ENCODE assay signal across 8 cellular contexts in the genomic region with DNA sequence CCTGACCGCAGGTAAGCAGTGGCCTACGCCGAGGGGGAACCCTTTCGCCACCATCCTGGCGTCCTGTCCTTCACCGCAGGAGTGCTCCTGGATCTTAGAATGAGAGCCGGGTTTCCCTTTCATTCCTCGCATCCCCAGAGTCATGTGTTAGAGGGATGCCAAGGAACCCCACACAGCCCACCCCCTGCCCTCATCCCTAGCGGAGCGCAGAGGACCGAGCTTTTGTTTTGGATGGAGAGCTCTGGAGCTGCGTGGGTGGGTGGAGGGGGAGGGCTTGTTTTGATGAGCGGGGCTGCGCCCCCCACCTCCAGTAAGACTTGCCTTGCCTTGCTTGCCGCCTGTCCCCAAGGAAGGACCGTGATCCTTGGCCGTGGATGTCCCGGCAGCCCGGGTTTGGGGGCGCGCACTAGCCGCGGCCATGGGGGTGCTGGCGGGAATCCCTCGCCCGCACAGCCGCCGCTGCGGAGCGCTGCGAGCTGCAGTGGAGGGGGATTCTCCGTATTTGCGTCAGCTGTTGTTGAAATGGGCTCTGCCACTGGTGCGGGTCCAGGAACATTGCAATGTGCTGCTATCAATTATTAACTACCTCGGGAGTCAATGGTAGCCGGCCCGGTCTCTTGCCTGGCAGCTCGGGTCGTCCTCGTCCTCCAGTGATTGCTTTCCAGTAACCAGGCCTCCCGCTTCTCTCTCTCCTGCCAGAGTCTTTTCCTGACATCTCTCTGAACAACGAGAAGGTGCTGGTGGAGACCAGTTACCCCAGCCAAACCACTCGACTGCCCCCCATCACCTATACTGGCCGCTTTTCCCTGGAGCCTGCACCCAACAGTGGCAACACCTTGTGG. TPM values are rescaled to one million over a fixed set of nuclear protein-coding genes. Genes with fewer than 3 reads are reported as not detected.
DNase-seq lines count a peak whose midpoint lies in the region; ATAC-seq and TF ChIP-seq lines count a peak whose summit lies in the region.

No MANE protein-coding gene starts in this region.

- TF ChIP-seq EP300 in gastroesophageal sphincter (IDR thresholded peaks at IDR 0.05), result no peak

- no peak for TF ChIP-seq CTCF in heart left ventricle (IDR thresholded peaks at IDR 0.05)
- no peak for TF ChIP-seq CTCF in activated CD8-positive, alpha-beta T cell treated with anti-CD3 and anti-CD28 coated beads for 36 hours (IDR thresholded peaks at IDR 0.05)
- TF ChIP-seq CTCF in gastroesophageal sphincter (IDR thresholded peaks at IDR 0.05), result no peak
- no peak for TF ChIP-seq CTCF in gastrocnemius medialis (IDR thresholded peaks at IDR 0.05 in 4 of 5, conservative IDR thresholded peaks at IDR 0.05 in 1 of 5)

- peak overlapping the region in 7 of 12 donors; percentile 93 to 99 (median 98) for H3K27ac ChIP-seq in heart left ventricle
- peak overlapping the region in 3 of 4 donors; percentile 96 to 99 (median 98) for H3K27ac ChIP-seq in gastroesophageal sphincter
- H3K27ac ChIP-seq in gastrocnemius medialis, result peak overlapping the region in 1 of 4 donors; percentile 95

- CTCF ChIA-PET in activated CD8-positive, alpha-beta T cell treated with anti-CD3 and anti-CD28 coated beads for 36 hours (lab: Charles Lee), result interaction anchor here (1.2 to 7.1 kb wide), 6 partner anchors 9 to 116 kb away, joined by 3 to 44 read pairs (median 10); no protein-coding TSS in a partner anchor

- in situ Hi-C loops in gastrocnemius medialis (cut with MboI; ENCODE audit: low sequenced_read_pairs in 4 of 4), result loop anchor here in 1 of 4 donors (5.0 kb wide), 1 partner anchor 36 kb away; no protein-coding TSS in a partner anchor

- DNase-seq in heart left ventricle (no peak), left cardiac atrium (no peak), gastrocnemius medialis (no peak), GOT3 (lab: John Stamatoyannopoulos, UW) (no peak), HPDE6-E6E7 (ENCODE audit: extremely low spot score) (no peak)
- DNase-seq in activated CD8-positive, alpha-beta T cell treated with anti-CD3 and anti-CD28 coated beads for 36 hours, result peak; percentile 37

- POLR2A ChIA-PET in activated CD8-positive, alpha-beta T cell treated with anti-CD3 and anti-CD28 coated beads for 36 hours (lab: Charles Lee), result interaction anchor here (0.9 to 3.4 kb wide), 17 partner anchors 10 to 432 kb away, joined by 3 to 40 read pairs (median 5); a partner anchor contains a TSS

- peak overlapping the region; percentile 63 for H3K27ac Mint-ChIP-seq in activated CD8-positive, alpha-beta T cell treated with anti-CD3 and anti-CD28 coated beads for 36 hours

- peaks cover 0 to 47% (median 27%) of the 10 kb centered on the region in 12 donors for H3K4me1 ChIP-seq in heart left ventricle
- peaks cover 0 to 46% (median 16%) of the 10 kb centered on the region in 3 donors for H3K4me1 ChIP-seq in gastroesophageal sphincter
- H3K4me1 ChIP-seq in gastrocnemius medialis, result peaks cover 14 to 22% of the 10 kb centered on the region in 2 donors

- peaks cover 31% of the 10 kb centered on the region for H3K4me1 Mint-ChIP-seq in activated CD8-positive, alpha-beta T cell treated with anti-CD3 and anti-CD28 coated beads for 36 hours (ENCODE audit: low read depth)

- H3K27me3 ChIP-seq in heart left ventricle (no peaks in the 10 kb centered on the region), gastroesophageal sphincter (no peaks in the 10 kb centered on the region), gastrocnemius medialis (peaks cover 0 to 6% (median 0%) of the 10 kb centered on the region in 3 donors)

- no peaks in the 10 kb centered on the region for H3K9me3 Mint-ChIP-seq in activated CD8-positive, alpha-beta T cell treated with anti-CD3 and anti-CD28 coated beads for 36 hours

- peaks cover 28% of the 10 kb centered on the region for H3K36me3 Mint-ChIP-seq in activated CD8-positive, alpha-beta T cell treated with anti-CD3 and anti-CD28 coated beads for 36 hours (ENCODE audit: low read depth)

- intact Hi-C loops in heart left ventricle (cut with DNase I), result loop anchor here in 1 of 10 donors (5.0 kb wide), 1 partner anchor 36 kb away; no protein-coding TSS in a partner anchor
- intact Hi-C loops in left cardiac atrium (cut with DNase I), result no loop called here
- intact Hi-C loops in activated CD8-positive, alpha-beta T cell treated with anti-CD3 and anti-CD28 coated beads for 36 hours (cut with micrococcal nuclease), result loop anchor here (5.0 kb wide), 1 partner anchor 36 kb away; no protein-coding TSS in a partner anchor
- intact Hi-C loops in gastrocnemius medialis (cut with DNase I; ENCODE audit: low total_unique reads), result loop anchor here (10.0 kb wide), 1 partner anchor 799 kb away; no protein-coding TSS in a partner anchor

- H3K9me3 ChIP-seq in heart left ventricle (no peaks in the 10 kb centered on the region), gastroesophageal sphincter (no peaks in the 10 kb centered on the region), gastrocnemius medialis (no peaks in the 10 kb centered on the region)

- no peak for ATAC-seq in heart left ventricle
- no peak for ATAC-seq in left cardiac atrium
- no peak for ATAC-seq in activated CD8-positive, alpha-beta T cell treated with anti-CD3 and anti-CD28 coated beads for 36 hours
- ATAC-seq in gastroesophageal sphincter, result no peak
- ATAC-seq in gastrocnemius medialis, result no peak
- ATAC-seq in HG02840 (IDR thresholded peaks at IDR 0.05; ENCODE audit: low FRiP score, unreplicated experiment), result no peak

- H3K36me3 ChIP-seq in heart left ventricle (peaks cover 0 to 25% (median 16%) of the 10 kb centered on the region in 9 donors), gastroesophageal sphincter (no peaks in the 10 kb centered on the region), gastrocnemius medialis (no peaks in the 10 kb centered on the region)

- peak overlapping the region; percentile 82 for H3K4me3 Mint-ChIP-seq in activated CD8-positive, alpha-beta T cell treated with anti-CD3 and anti-CD28 coated beads for 36 hours

- H3K27me3 Mint-ChIP-seq in activated CD8-positive, alpha-beta T cell treated with anti-CD3 and anti-CD28 coated beads for 36 hours, result no peaks in the 10 kb centered on the region

- 16 to 23% (median 19%) methylated on average over 40 to 44 of the region's 44 CpGs for WGBS in heart left ventricle, 4 donors
- WGBS in gastroesophageal sphincter (ENCODE audit: low coverage in 1 of 2), 2 donors, result 12 to 15% methylated on average over 13 to 14 of the region's 44 CpGs

- no peak for TF ChIP-seq POLR2A in heart left ventricle (IDR thresholded peaks at IDR 0.05)
- TF ChIP-seq POLR2A in gastroesophageal sphincter (IDR thresholded peaks at IDR 0.05), result no peak
- TF ChIP-seq POLR2A in gastrocnemius medialis (IDR thresholded peaks at IDR 0.05), result no peak

- H3K4me3 ChIP-seq in heart left ventricle (peak overlapping the region; percentile 62 to 95 (median 86)), gastroesophageal sphincter (peak overlapping the region; percentile 54 to 85), gastrocnemius medialis (peak overlapping the region; percentile 78 to 98 (median 90))

RNA-seq across cellular contexts. Expression of a gene that starts 1.0 kb away (rescaled TPM):
- 100 to 1,000 TPM in 1 of 9 donors, 10 to 100 TPM in 4, 1 to 10 TPM in 4; 4.0 to 133 (median 15.3) TPM for total RNA-seq in heart left ventricle
- polyA plus RNA-seq in heart left ventricle, result 10 to 100 TPM; 13.9 to 16.2 TPM
- total RNA-seq in left cardiac atrium, result 10 to 100 TPM; 29.1 to 71.9 TPM
- 10 to 100 TPM; 46.0 to 46.4 TPM for total RNA-seq in activated CD8-positive, alpha-beta T cell treated with anti-CD3 and anti-CD28 coated beads for 36 hours
- 10 to 100 TPM; 12.0 to 37.3 (median 15.6) TPM for total RNA-seq in gastroesophageal sphincter
- total RNA-seq in gastrocnemius medialis, result 10 to 100 TPM in 1 of 4 donors, 1 to 10 TPM in 3; 1.1 to 16.4 (median 7.2) TPM

RNA-seq across cellular contexts. Expression of a gene that starts 27.4 kb away (rescaled TPM):
- total RNA-seq in heart left ventricle, result 10 to 100 TPM in 3 of 9 donors, 1 to 10 TPM in 6; 1.6 to 11.2 (median 6.2) TPM
- 1 to 10 TPM; 2.8 to 3.9 TPM for polyA plus RNA-seq in heart left ventricle
- 10 to 100 TPM; 15.6 to 17.0 TPM for total RNA-seq in left cardiac atrium
- 1 to 10 TPM; 2.9 to 3.1 TPM for total RNA-seq in activated CD8-positive, alpha-beta T cell treated with anti-CD3 and anti-CD28 coated beads for 36 hours
- 10 to 100 TPM; 16.7 to 45.8 (median 26.3) TPM for total RNA-seq in gastroesophageal sphincter
- total RNA-seq in gastrocnemius medialis, result 1 to 10 TPM; 1.2 to 7.4 (median 3.4) TPM

Comparison
In these comparisons a context has a peak if more than half of its experiments do, and no peak if none do; other contexts are left out.
1. intact Hi-C loops: an anchor here in activated CD8-positive, alpha-beta T cell treated with anti-CD3 and anti-CD28 coated beads for 36 hours (5.0 kb wide) and gastrocnemius medialis (10.0 kb wide); none called in left cardiac atrium.